ENCODE assay signal across 2 cellular contexts in the genomic region with DNA sequence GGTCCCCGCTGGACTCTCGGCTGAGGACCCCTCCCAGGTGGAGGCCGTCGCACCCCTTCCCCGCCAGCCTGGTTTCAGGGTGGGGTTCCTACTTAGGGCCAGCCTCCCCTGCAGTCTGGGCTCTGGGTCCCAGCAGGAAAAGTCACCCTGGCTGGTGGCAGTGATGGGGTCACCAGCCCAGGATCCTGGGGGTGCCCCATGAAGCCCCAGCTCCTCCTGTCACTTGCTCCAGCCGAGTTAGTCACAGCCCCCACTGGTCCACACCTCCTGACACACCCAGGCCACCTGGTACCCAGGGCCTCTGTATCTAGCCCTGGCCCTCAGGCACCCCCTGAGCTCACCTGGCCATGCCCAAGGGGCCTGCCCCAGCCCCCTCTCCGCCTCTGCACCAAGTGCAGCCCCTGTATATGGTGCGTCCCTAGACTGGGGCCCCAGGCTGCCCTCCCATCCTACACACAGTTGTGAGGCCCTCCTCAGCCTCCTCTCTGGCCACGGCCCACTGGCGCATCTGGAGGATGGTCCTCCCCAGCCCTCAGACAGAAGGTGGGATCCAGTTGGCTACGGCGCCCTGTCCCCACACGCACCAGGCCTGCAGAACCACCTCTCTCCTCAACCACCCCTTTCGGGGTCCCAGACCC.
TF ChIP-seq lines count a peak whose summit lies in the region.

No MANE protein-coding gene starts in this region.

TF ChIP-seq in H1, 55 proteins besides CTCF, POLR2A, EP300 and RAD21:
- TF ChIP-seq, protein P1, sequence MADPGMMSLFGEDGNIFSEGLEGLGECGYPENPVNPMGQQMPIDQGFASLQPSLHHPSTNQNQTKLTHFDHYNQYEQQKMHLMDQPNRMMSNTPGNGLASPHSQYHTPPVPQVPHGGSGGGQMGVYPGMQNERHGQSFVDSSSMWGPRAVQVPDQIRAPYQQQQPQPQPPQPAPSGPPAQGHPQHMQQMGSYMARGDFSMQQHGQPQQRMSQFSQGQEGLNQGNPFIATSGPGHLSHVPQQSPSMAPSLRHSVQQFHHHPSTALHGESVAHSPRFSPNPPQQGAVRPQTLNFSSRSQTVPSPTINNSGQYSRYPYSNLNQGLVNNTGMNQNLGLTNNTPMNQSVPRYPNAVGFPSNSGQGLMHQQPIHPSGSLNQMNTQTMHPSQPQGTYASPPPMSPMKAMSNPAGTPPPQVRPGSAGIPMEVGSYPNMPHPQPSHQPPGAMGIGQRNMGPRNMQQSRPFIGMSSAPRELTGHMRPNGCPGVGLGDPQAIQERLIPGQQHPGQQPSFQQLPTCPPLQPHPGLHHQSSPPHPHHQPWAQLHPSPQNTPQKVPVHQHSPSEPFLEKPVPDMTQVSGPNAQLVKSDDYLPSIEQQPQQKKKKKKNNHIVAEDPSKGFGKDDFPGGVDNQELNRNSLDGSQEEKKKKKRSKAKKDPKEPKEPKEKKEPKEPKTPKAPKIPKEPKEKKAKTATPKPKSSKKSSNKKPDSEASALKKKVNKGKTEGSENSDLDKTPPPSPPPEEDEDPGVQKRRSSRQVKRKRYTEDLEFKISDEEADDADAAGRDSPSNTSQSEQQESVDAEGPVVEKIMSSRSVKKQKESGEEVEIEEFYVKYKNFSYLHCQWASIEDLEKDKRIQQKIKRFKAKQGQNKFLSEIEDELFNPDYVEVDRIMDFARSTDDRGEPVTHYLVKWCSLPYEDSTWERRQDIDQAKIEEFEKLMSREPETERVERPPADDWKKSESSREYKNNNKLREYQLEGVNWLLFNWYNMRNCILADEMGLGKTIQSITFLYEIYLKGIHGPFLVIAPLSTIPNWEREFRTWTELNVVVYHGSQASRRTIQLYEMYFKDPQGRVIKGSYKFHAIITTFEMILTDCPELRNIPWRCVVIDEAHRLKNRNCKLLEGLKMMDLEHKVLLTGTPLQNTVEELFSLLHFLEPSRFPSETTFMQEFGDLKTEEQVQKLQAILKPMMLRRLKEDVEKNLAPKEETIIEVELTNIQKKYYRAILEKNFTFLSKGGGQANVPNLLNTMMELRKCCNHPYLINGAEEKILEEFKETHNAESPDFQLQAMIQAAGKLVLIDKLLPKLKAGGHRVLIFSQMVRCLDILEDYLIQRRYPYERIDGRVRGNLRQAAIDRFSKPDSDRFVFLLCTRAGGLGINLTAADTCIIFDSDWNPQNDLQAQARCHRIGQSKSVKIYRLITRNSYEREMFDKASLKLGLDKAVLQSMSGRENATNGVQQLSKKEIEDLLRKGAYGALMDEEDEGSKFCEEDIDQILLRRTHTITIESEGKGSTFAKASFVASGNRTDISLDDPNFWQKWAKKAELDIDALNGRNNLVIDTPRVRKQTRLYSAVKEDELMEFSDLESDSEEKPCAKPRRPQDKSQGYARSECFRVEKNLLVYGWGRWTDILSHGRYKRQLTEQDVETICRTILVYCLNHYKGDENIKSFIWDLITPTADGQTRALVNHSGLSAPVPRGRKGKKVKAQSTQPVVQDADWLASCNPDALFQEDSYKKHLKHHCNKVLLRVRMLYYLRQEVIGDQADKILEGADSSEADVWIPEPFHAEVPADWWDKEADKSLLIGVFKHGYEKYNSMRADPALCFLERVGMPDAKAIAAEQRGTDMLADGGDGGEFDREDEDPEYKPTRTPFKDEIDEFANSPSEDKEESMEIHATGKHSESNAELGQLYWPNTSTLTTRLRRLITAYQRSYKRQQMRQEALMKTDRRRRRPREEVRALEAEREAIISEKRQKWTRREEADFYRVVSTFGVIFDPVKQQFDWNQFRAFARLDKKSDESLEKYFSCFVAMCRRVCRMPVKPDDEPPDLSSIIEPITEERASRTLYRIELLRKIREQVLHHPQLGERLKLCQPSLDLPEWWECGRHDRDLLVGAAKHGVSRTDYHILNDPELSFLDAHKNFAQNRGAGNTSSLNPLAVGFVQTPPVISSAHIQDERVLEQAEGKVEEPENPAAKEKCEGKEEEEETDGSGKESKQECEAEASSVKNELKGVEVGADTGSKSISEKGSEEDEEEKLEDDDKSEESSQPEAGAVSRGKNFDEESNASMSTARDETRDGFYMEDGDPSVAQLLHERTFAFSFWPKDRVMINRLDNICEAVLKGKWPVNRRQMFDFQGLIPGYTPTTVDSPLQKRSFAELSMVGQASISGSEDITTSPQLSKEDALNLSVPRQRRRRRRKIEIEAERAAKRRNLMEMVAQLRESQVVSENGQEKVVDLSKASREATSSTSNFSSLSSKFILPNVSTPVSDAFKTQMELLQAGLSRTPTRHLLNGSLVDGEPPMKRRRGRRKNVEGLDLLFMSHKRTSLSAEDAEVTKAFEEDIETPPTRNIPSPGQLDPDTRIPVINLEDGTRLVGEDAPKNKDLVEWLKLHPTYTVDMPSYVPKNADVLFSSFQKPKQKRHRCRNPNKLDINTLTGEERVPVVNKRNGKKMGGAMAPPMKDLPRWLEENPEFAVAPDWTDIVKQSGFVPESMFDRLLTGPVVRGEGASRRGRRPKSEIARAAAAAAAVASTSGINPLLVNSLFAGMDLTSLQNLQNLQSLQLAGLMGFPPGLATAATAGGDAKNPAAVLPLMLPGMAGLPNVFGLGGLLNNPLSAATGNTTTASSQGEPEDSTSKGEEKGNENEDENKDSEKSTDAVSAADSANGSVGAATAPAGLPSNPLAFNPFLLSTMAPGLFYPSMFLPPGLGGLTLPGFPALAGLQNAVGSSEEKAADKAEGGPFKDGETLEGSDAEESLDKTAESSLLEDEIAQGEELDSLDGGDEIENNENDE (IDR thresholded peaks at IDR 0.05; ENCODE audit: insufficient replicate concordance, low read length): no peak
- TF ChIP-seq GABPA (IDR thresholded peaks at IDR 0.05; ENCODE audit: borderline replicate concordance, insufficient read depth, low read length): no peak
- no peak for TF ChIP-seq RBBP5 (IDR thresholded peaks at IDR 0.05; ENCODE audit: borderline replicate concordance, low read depth, low read length)
- no peak for TF ChIP-seq CBX5 (IDR thresholded peaks at IDR 0.05; ENCODE audit: low read depth, low read length)
- TF ChIP-seq HDAC2 (IDR thresholded peaks at IDR 0.05; ENCODE audit: borderline replicate concordance in 1 of 2, low read depth in 2 of 2, low read length in 2 of 2): no peak
- no peak for TF ChIP-seq SRF (IDR thresholded peaks at IDR 0.05; ENCODE audit: low read depth, low read length)
- no peak for TF ChIP-seq RXRA (IDR thresholded peaks at IDR 0.05; ENCODE audit: insufficient read depth, low read depth, low read length)
- no peak for TF ChIP-seq MAFK (IDR thresholded peaks at IDR 0.05; ENCODE audit: low read depth, low read length)
- TF ChIP-seq, protein P2, sequence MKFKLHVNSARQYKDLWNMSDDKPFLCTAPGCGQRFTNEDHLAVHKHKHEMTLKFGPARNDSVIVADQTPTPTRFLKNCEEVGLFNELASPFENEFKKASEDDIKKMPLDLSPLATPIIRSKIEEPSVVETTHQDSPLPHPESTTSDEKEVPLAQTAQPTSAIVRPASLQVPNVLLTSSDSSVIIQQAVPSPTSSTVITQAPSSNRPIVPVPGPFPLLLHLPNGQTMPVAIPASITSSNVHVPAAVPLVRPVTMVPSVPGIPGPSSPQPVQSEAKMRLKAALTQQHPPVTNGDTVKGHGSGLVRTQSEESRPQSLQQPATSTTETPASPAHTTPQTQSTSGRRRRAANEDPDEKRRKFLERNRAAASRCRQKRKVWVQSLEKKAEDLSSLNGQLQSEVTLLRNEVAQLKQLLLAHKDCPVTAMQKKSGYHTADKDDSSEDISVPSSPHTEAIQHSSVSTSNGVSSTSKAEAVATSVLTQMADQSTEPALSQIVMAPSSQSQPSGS (IDR thresholded peaks at IDR 0.05; ENCODE audit: low read length): no peak
- no peak for TF ChIP-seq SIX5 (IDR thresholded peaks at IDR 0.05; ENCODE audit: low read depth, low read length)
TF ChIP-seq in H1: peak in this region for 0.

TF ChIP-seq in neural cell, 6 proteins besides CTCF, POLR2A, EP300 and RAD21:
- TF ChIP-seq POLR2AphosphoS5 (IDR thresholded peaks at IDR 0.05) (no peak), EZH2 (IDR thresholded peaks at IDR 0.05; ENCODE audit: borderline replicate concordance, insufficient read depth, low read length, poor library complexity, severe bottlenecking) (no peak), MXI1 (conservative IDR thresholded peaks at IDR 0.05; ENCODE audit: poor library complexity, severe bottlenecking) (no peak)
